In the genomic region with DNA sequence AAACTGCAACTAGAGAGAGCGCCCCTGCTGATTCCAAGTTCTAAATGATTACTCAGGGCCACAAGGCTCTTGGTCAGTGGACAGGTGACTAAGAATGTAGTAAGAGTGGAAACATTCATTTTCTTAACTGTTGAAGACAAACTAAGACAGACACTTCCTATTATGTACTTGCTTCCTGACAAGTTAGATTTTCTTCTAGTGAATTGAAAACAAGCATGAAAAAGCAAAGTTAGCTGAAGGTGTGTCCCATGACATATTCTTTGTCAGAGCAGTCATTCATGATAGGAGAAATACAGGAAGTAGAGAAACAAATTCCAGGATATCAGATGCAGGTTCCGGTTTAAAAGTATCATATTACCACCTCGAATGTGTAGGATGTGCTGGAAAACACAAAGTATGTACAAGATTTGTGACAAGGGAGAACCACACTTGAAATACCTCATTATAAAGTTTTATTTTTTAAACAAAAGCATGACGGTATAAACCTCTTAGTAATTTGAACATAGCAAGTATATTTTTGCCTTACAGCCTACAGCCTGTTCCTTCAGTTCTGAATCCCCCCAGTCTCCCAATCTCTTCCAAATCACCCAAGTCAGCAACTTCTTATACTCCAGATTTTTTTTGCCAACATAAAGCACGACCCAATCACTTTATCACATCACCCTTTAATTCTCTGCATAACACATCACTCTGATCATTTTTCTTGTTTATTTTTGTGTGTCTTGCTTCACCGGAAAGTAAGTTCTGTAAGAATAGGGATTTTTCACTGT, we compare ENCODE assay signal across 8 cellular contexts. TPM values are rescaled to one million over a fixed set of nuclear protein-coding genes. Genes with fewer than 3 reads are reported as not detected.
A peak's percentile ranks its signal among the peaks of the same experiment; 100 is the strongest.
DNase-seq lines count a peak whose midpoint lies in the region; ATAC-seq, FAIRE-seq and TF ChIP-seq lines count a peak whose summit lies in the region.

No MANE protein-coding gene starts in this region.

- DNase-seq in activated naive CD4-positive, alpha-beta T cell treated with anti-CD3 and anti-CD28 coated beads, Interleukin-2, amount 50 U/mL, for 72 hours (ENCODE audit: low spot score in 2 of 2): no peak
- DNase-seq in activated naive CD4-positive, alpha-beta T cell treated with anti-CD3 and anti-CD28 coated beads, Interleukin-2, amount 10 ng/mL, durations not matched to agents 7 days and 5 days: no peak
- DNase-seq in GM12878 (ENCODE audit: low read depth, low spot score) (no peak), type B pancreatic cell (ENCODE audit: extremely low spot score, unreplicated experiment) (no peak), right cardiac atrium (no peak), GM19238 (ENCODE audit: insufficient read length, low spot score) (no peak)

- H3K4me2 ChIP-seq in GM12878 (ENCODE audit: control insufficient read depth, insufficient read depth): peak overlapping the region; percentile 35; the same call in 1 of the 2 replicates

- no TSS peak for BruUV-seq in GM12878 (replicated peaks; lab: Mats Ljungman, UMichigan)

- H3K36me3 ChIP-seq in GM12878 (ENCODE audit: control insufficient read depth in 2 of 2, insufficient read depth in 2 of 2, low read length in 1 of 2) (no peaks in the 10 kb centered on the region), liver (ENCODE audit: control insufficient read depth in 4 of 4, insufficient read depth in 3 of 4, low read depth in 1 of 4, low read length in 3 of 4) (no peaks in the 10 kb centered on the region)

- H3K27me3 Mint-ChIP-seq in activated naive CD4-positive, alpha-beta T cell treated with anti-CD3 and anti-CD28 coated beads, Interleukin-2, amount 10 ng/mL, durations not matched to agents 7 days and 5 days: no peaks in the 10 kb centered on the region
- H3K27me3 Mint-ChIP-seq in type B pancreatic cell: no peaks in the 10 kb centered on the region

- no peak overlapping the region for H3K27ac Mint-ChIP-seq in activated naive CD4-positive, alpha-beta T cell treated with anti-CD3 and anti-CD28 coated beads, Interleukin-2, amount 50 U/mL, for 72 hours
- H3K27ac Mint-ChIP-seq in activated naive CD4-positive, alpha-beta T cell treated with anti-CD3 and anti-CD28 coated beads, Interleukin-2, amount 10 ng/mL, durations not matched to agents 7 days and 5 days: no peak overlapping the region
- H3K27ac Mint-ChIP-seq in type B pancreatic cell: peak overlapping the region; percentile 83

- peaks cover 13% of the 10 kb centered on the region for H3K4me1 Mint-ChIP-seq in activated naive CD4-positive, alpha-beta T cell treated with anti-CD3 and anti-CD28 coated beads, Interleukin-2, amount 10 ng/mL, durations not matched to agents 7 days and 5 days
- peaks cover 65% of the 10 kb centered on the region for H3K4me1 Mint-ChIP-seq in type B pancreatic cell (ENCODE audit: unreplicated experiment)

- no peak for TF ChIP-seq POLR2A in GM12878 (IDR thresholded peaks at IDR 0.05; ENCODE audit: low read depth, low read length)

- in situ Hi-C loops in GM12878 (cut with MboI): no loop called here

- RAD21 ChIA-PET in GM12878 (lab: Charles Lee; ENCODE audit: unreplicated experiment): no interaction called here

- H3K9ac ChIP-seq in GM12878 (ENCODE audit: control insufficient read depth, insufficient read depth, low read length) (no peak overlapping the region), liver (ENCODE audit: low read depth in 1 of 2, low read length in 2 of 2) (no peak overlapping the region)

- H3K27ac ChIP-seq in GM12878 (ENCODE audit: control insufficient read depth, insufficient read depth) (no peak overlapping the region), liver (ENCODE audit: low read depth in 1 of 2, low read length in 2 of 2) (peak overlapping the region; percentile 20 to 33), right cardiac atrium (ENCODE audit: low read length) (no peak overlapping the region)

- peak; percentile 52 to 53 for ATAC-seq in activated naive CD4-positive, alpha-beta T cell treated with anti-CD3 and anti-CD28 coated beads, Interleukin-2, amount 50 U/mL, for 72 hours
- no peak for ATAC-seq in GM12878
- ATAC-seq in right cardiac atrium: no peak
- ATAC-seq in HG02759 (IDR thresholded peaks at IDR 0.05; ENCODE audit: unreplicated experiment): no peak

- TF ChIP-seq RAD21 in GM12878 (IDR thresholded peaks at IDR 0.05; ENCODE audit: insufficient read depth, low read depth, low read length) (no peak), liver (IDR thresholded peaks at IDR 0.05) (no peak)

- no peak overlapping the region for H3K4me3 Mint-ChIP-seq in activated naive CD4-positive, alpha-beta T cell treated with anti-CD3 and anti-CD28 coated beads, Interleukin-2, amount 10 ng/mL, durations not matched to agents 7 days and 5 days
- H3K4me3 Mint-ChIP-seq in type B pancreatic cell: peak overlapping the region; percentile 30

- no peak for TF ChIP-seq EP300 in GM12878 (IDR thresholded peaks at IDR 0.05; ENCODE audit: borderline replicate concordance in 1 of 2, control insufficient read depth in 1 of 2, low read depth in 2 of 2, low read length in 2 of 2)

- peaks cover 41% of the 10 kb centered on the region for H3K79me2 ChIP-seq in GM12878 (ENCODE audit: control insufficient read depth, insufficient read depth, low read length)

- peaks cover 30% of the 10 kb centered on the region for H3K4me1 ChIP-seq in GM12878 (ENCODE audit: control insufficient read depth, insufficient read depth, low read length)
- H3K4me1 ChIP-seq in liver (ENCODE audit: control insufficient read depth in 4 of 4, insufficient read depth in 4 of 4, low read length in 3 of 4): peaks cover 10 to 56% (median 42%) of the 10 kb centered on the region in 4 donors
- H3K4me1 ChIP-seq in right cardiac atrium (ENCODE audit: control insufficient read depth, insufficient read depth, low read length): peaks cover 10% of the 10 kb centered on the region

- H3K9me3 ChIP-seq in GM12878 (replicated peaks; ENCODE audit: control insufficient read depth, insufficient read depth, low read length): no peaks in the 10 kb centered on the region
- H3K9me3 ChIP-seq in liver (ENCODE audit: control insufficient read depth in 4 of 4, low read length in 3 of 4): no peaks in the 10 kb centered on the region
- no peaks in the 10 kb centered on the region for H3K9me3 ChIP-seq in right cardiac atrium (ENCODE audit: control insufficient read depth, low read length)

- 98% methylated on average over 6 of the region's 6 CpGs for WGBS in GM12878 (ENCODE audit: insufficient coverage, insufficient replicate concordance, low lambda C conversion rate, missing lambda C conversion rate)
- WGBS in liver: 77% methylated on average over 6 of the region's 6 CpGs
- WGBS in right cardiac atrium: 69% methylated on average over 6 of the region's 6 CpGs

- H4K20me1 ChIP-seq in GM12878 (ENCODE audit: control insufficient read depth, insufficient read depth): no peaks in the 10 kb centered on the region

- no peak overlapping the region for H2AFZ ChIP-seq in GM12878 (ENCODE audit: control insufficient read depth, low read depth, low read length)

- no peak for FAIRE-seq in GM12878 (lab: Jason Lieb, UNC)

- intact Hi-C loops in GM12878 (cut with micrococcal nuclease; ENCODE audit: unreplicated experiment): no loop called here
- intact Hi-C loops in right cardiac atrium (cut with DNase I): no loop called here

- POLR2A ChIA-PET in GM12878 (lab: Charles Lee): no interaction called here

- CTCF ChIA-PET in activated naive CD4-positive, alpha-beta T cell treated with anti-CD3 and anti-CD28 coated beads, Interleukin-2, amount 10 ng/mL, durations not matched to agents 7 days and 5 days (lab: Charles Lee): no interaction called here
- CTCF ChIA-PET in GM12878 (lab: Yijun Ruan, JAX): interaction anchor here (0.6 to 2.5 kb wide), 3 partner anchors 10 to 351 kb away, joined by 3 to 9 read pairs (median 5); no protein-coding TSS in a partner anchor

- peaks cover 0 to 5% of the 10 kb centered on the region in 2 donors for H3K36me3 Mint-ChIP-seq in activated naive CD4-positive, alpha-beta T cell treated with anti-CD3 and anti-CD28 coated beads, Interleukin-2, amount 50 U/mL, for 72 hours
- peaks cover 1% of the 10 kb centered on the region for H3K36me3 Mint-ChIP-seq in activated naive CD4-positive, alpha-beta T cell treated with anti-CD3 and anti-CD28 coated beads, Interleukin-2, amount 10 ng/mL, durations not matched to agents 7 days and 5 days
- H3K36me3 Mint-ChIP-seq in type B pancreatic cell: peaks cover 20% of the 10 kb centered on the region

- H3K27me3 ChIP-seq in GM12878 (replicated peaks in 1 of 2; ENCODE audit: control insufficient read depth in 2 of 2, insufficient read depth in 2 of 2, low read length in 1 of 2): no peaks in the 10 kb centered on the region
- no peaks in the 10 kb centered on the region for H3K27me3 ChIP-seq in liver (ENCODE audit: control insufficient read depth in 4 of 4, insufficient read depth in 4 of 4, low read length in 3 of 4)
- H3K27me3 ChIP-seq in right cardiac atrium (ENCODE audit: control insufficient read depth, insufficient read depth): no peaks in the 10 kb centered on the region

- H3K9me3 Mint-ChIP-seq in activated naive CD4-positive, alpha-beta T cell treated with anti-CD3 and anti-CD28 coated beads, Interleukin-2, amount 50 U/mL, for 72 hours: no peaks in the 10 kb centered on the region
- no peaks in the 10 kb centered on the region for H3K9me3 Mint-ChIP-seq in activated naive CD4-positive, alpha-beta T cell treated with anti-CD3 and anti-CD28 coated beads, Interleukin-2, amount 10 ng/mL, durations not matched to agents 7 days and 5 days
- H3K9me3 Mint-ChIP-seq in type B pancreatic cell: no peaks in the 10 kb centered on the region

- TF ChIP-seq CTCF in GM12878 (IDR thresholded peaks at IDR 0.05 in 2 of 3, conservative IDR thresholded peaks at IDR 0.05 in 1 of 3; ENCODE audit: control insufficient read depth in 2 of 3, extremely low read depth in 1 of 3, insufficient read depth in 1 of 3, low read depth in 3 of 3, low read length in 3 of 3) (no peak), liver (IDR thresholded peaks at IDR 0.05; ENCODE audit: low read depth, low read length, missing input control) (no peak), type B pancreatic cell (conservative IDR thresholded peaks at IDR 0.05) (no peak)

- SMC1A ChIA-PET in GM12878 (lab: Charles Lee; ENCODE audit: uncharacterized antibody, unreplicated experiment): interaction anchor here (0.9 to 1.8 kb wide), 3 partner anchors 17 to 43 kb away, joined by 3 to 5 read pairs (median 4); no protein-coding TSS in a partner anchor

- H3K4me3 ChIP-seq in GM12878 (no peak overlapping the region), liver (ENCODE audit: low read depth in 1 of 3, low read length in 3 of 3) (no peak overlapping the region), right cardiac atrium (ENCODE audit: low read length) (no peak overlapping the region)

RNA-seq across cellular contexts. Expression of a gene that starts 6.2 kb away (rescaled TPM):
- 10 to 100 TPM in 1 of 2 donors, 1 to 10 TPM in 1; 6.9 to 27.1 TPM for total RNA-seq in activated naive CD4-positive, alpha-beta T cell treated with anti-CD3 and anti-CD28 coated beads, Interleukin-2, amount 50 U/mL, for 72 hours
- total RNA-seq in GM12878 (2013; cell fraction: nucleolus; rRNA removed): 32.5 and 33.4 TPM in 2 replicates
- total RNA-seq in GM12878 (2014; rRNA removed): 59.0 and 63.0 TPM in 2 replicates
- total RNA-seq in GM12878 (2014; rRNA removed; fragmentation: Illumina TruSeq; extraction: Trizol): 52.8 and 55.4 TPM in 2 replicates
- 51.2 and 52.6 TPM in 2 replicates for total RNA-seq in GM12878 (2021)
- 42.9 TPM for polyA plus RNA-seq in GM12878 (2011; ENCODE audit: low read depth)
- 45.2 and 48.8 TPM in 2 replicates for polyA plus RNA-seq in GM12878 (2011; rRNA removed)
- 44.9 and 46.4 TPM in 2 replicates for polyA plus RNA-seq in GM12878 (2011; cell fraction: cytosol; rRNA removed)
- 26.2 and 30.1 TPM in 2 replicates for polyA plus RNA-seq in GM12878 (2011; cell fraction: nucleus; rRNA removed)
- 50.0 and 53.4 TPM in 2 replicates for polyA plus RNA-seq in GM12878 (2012)
- polyA plus RNA-seq in GM12878 (2014; fragmentation: Illumina TruSeq; extraction: Trizol): 60.4 and 78.2 TPM in 2 replicates
- polyA plus RNA-seq in GM12878 (2014; fragmentation: Nextera tagmentation; extraction: Ambion mirVana): 10 to 100 TPM; 18.9 to 31.7 TPM
- polyA plus RNA-seq in GM12878 (2014; rRNA removed): 59.4 and 64.0 TPM in 2 replicates
- 100 to 1,000 TPM; 103 to 114 TPM for polyA plus RNA-seq in GM12878 (2016; fragmentation: Nextera tagmentation; extraction: Ambion mirVana)
- 47.9 and 57.2 TPM in 2 replicates for polyA minus RNA-seq in GM12878 (2011; rRNA and poly(A)+ RNA removed)
- polyA minus RNA-seq in GM12878 (2011; cell fraction: cytosol; rRNA and poly(A)+ RNA removed): 13.8 and 18.6 TPM in 2 replicates
- polyA minus RNA-seq in GM12878 (2011; cell fraction: nucleus; rRNA and poly(A)+ RNA removed): 6.3 and 13.0 TPM in 2 replicates
- 10 to 100 TPM; 77.2 to 82.8 TPM for total RNA-seq in liver
- polyA plus RNA-seq in liver: 10 to 100 TPM; 49.3 to 80.2 TPM
- 288 and 377 TPM in 2 replicates for total RNA-seq in type B pancreatic cell (ENCODE audit: low replicate concordance)
- 100 to 1,000 TPM; 124 to 135 (median 127) TPM for total RNA-seq in right cardiac atrium
- 129 TPM for polyA plus RNA-seq in right cardiac atrium

Comparison
In these comparisons a context has a peak if more than half of its experiments do, and no peak if none do; other contexts are left out.
1. ATAC-seq: peak in activated naive CD4-positive, alpha-beta T cell treated with anti-CD3 and anti-CD28 coated beads, Interleukin-2, amount 50 U/mL, for 72 hours (2 of 2); none in GM12878 (single experiment), right cardiac atrium (0 of 2) and HG02759 (single experiment).
2. H3K27ac ChIP-seq: peak in liver (2 of 2); none in GM12878 (single experiment) and right cardiac atrium (single experiment).